ENCODE assay signal across 32 cellular contexts in the genomic region with DNA sequence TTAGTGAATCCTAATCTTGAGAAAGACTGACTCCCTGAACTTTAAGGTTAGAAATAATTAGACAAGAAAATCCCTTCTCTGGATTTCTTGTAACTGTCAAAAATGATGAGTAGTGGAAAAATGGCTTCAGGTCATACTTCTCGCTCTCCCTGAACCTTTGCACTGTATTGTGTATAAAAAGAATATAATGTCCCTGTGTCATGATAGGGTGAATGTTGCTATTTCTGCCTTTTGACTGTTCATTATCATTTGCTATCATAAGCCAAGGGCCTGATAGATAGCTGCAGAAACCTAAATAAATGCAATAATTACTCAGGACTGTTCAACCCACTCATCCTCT. TPM values are rescaled to one million over a fixed set of nuclear protein-coding genes. Genes with fewer than 3 reads are reported as not detected.
DNase-seq lines count a peak whose midpoint lies in the region; ATAC-seq, FAIRE-seq and TF ChIP-seq lines count a peak whose summit lies in the region.
"Had no signal": no experiment of that assay in that cellular context is flagged by ENCODE, and none has a peak within 500 bp of the region (broad histone marks: within the 10 kb centered on the region; RNA-seq: fewer than 3 reads in every experiment).

No MANE protein-coding gene starts in this region.

- no peaks in the 10 kb centered on the region for H3K4me1 ChIP-seq in GM23338 (ENCODE audit: insufficient read depth)
- H3K4me1 ChIP-seq in adipocyte (ENCODE audit: control insufficient read depth, insufficient read depth, low read length) = peaks cover 41% of the 10 kb centered on the region
- H3K4me1 ChIP-seq in osteoblast (ENCODE audit: insufficient read depth, low read length) = peaks cover 41% of the 10 kb centered on the region
- H3K4me1 ChIP-seq in small intestine (ENCODE audit: control insufficient read depth in 2 of 2, insufficient read depth in 1 of 2, low read depth in 1 of 2, low read length in 1 of 2) = no peaks in the 10 kb centered on the region
- H3K4me1 ChIP-seq: colonic mucosa, HAP-1 had no signal

- H3K27ac ChIP-seq in GM23338 (ENCODE audit: low read depth) (no peak overlapping the region), osteoblast (ENCODE audit: low read depth, low read length) (peak overlapping the region; percentile 100), small intestine (ENCODE audit: low read depth in 1 of 2, low read length in 1 of 2) (no peak overlapping the region)
- H3K27ac ChIP-seq: colonic mucosa, left ventricle myocardium inferior, ovary, tibial nerve had no signal

- no peaks in the 10 kb centered on the region for H3K27me3 ChIP-seq in GM23338 (ENCODE audit: insufficient read depth)
- H3K27me3 ChIP-seq in adipocyte (replicated peaks; ENCODE audit: control insufficient read depth, insufficient read depth, low read length) = no peaks in the 10 kb centered on the region
- no peaks in the 10 kb centered on the region for H3K27me3 ChIP-seq in osteoblast (ENCODE audit: insufficient read depth, low read length)
- no peaks in the 10 kb centered on the region for H3K27me3 ChIP-seq in small intestine (ENCODE audit: control insufficient read depth in 2 of 2, insufficient read depth in 2 of 2, low read length in 2 of 2)
- H3K27me3 ChIP-seq: colonic mucosa, gastrocnemius medialis, ovary, tibial nerve had no signal

- TF ChIP-seq CTCF in GM23338 (conservative IDR thresholded peaks at IDR 0.05; ENCODE audit: low read depth in 2 of 2) (no peak), fibroblast of the aortic adventitia (IDR thresholded peaks at IDR 0.05; ENCODE audit: insufficient read depth, low read length) (no peak), osteoblast (IDR thresholded peaks at IDR 0.05; ENCODE audit: extremely low read depth, low read depth, low read length) (no peak)

- H3K9me2 ChIP-seq in GM23338 (ENCODE audit: insufficient read depth) = no peaks in the 10 kb centered on the region

- H3K79me2 ChIP-seq in GM23338 (replicated peaks; ENCODE audit: insufficient read depth) = no peaks in the 10 kb centered on the region
- H3K79me2 ChIP-seq in osteoblast (ENCODE audit: insufficient read depth, low read length) = no peaks in the 10 kb centered on the region

- H3K9ac ChIP-seq in adipocyte (ENCODE audit: low read length) = peak overlapping the region; percentile 88

- WGBS in small intestine, 3 donors = 80 to 85% (median 85%) methylated on average over 1 of the region's 1 CpG

- H3K36me3 ChIP-seq in GM23338 (ENCODE audit: insufficient read depth) = no peaks in the 10 kb centered on the region
- H3K36me3 ChIP-seq in adipocyte (ENCODE audit: control insufficient read depth, insufficient read depth, low read length, severe bottlenecking) = no peaks in the 10 kb centered on the region
- no peaks in the 10 kb centered on the region for H3K36me3 ChIP-seq in osteoblast (ENCODE audit: insufficient read depth, low read length)
- no peaks in the 10 kb centered on the region for H3K36me3 ChIP-seq in small intestine (ENCODE audit: control insufficient read depth in 2 of 2, insufficient read depth in 2 of 2, low read length in 2 of 2)
- H3K36me3 ChIP-seq: colonic mucosa, gastrocnemius medialis, HAP-1, left ventricle myocardium inferior, ovary, tibial nerve had no signal

- no peaks in the 10 kb centered on the region for H3K36me3 Mint-ChIP-seq in GM23338 (ENCODE audit: low read depth)
- H3K36me3 Mint-ChIP-seq: naive thymus-derived CD8-positive, alpha-beta T cell had no signal

- no peak overlapping the region for H3K4me3 Mint-ChIP-seq in GM23338
- H3K4me3 Mint-ChIP-seq: activated CD4-positive, alpha-beta T cell treated with anti-CD3 and anti-CD28 coated beads, Interleukin-2, amount 10 ng/mL, durations not matched to agents 24 days and 14 days; activated T-cell treated with anti-CD3 and anti-CD28 coated beads, Interleukin-2, amount 50 U/mL, for 4 hours; naive thymus-derived CD8-positive, alpha-beta T cell had no signal

- H4K20me1 ChIP-seq in GM23338 (replicated peaks; ENCODE audit: insufficient read depth) = no peaks in the 10 kb centered on the region
- no peaks in the 10 kb centered on the region for H4K20me1 ChIP-seq in osteoblast (ENCODE audit: insufficient read depth, low read length)

- DNase-seq in GM23338 (ENCODE audit: low spot score) = no peak
- DNase-seq in adipocyte (ENCODE audit: low read depth) = no peak
- DNase-seq in fibroblast of the aortic adventitia (ENCODE audit: low read depth) = peak; percentile 53
- DNase-seq in osteoblast (ENCODE audit: insufficient read length, low spot score, missing footprints) = no peak
- no peak for DNase-seq in H4 (ENCODE audit: low spot score)
- DNase-seq in small intestine = no peak
- DNase-seq: activated CD4-positive, alpha-beta T cell treated with anti-CD3 and anti-CD28 coated beads, Interleukin-2, amount 10 ng/mL, durations not matched to agents 24 days and 14 days; activated T-cell treated with anti-CD3 and anti-CD28 coated beads, Interleukin-2, amount 50 U/mL, for 4 hours; C1 segment of cervical spinal cord; Calu3; colonic mucosa; DND-41; effector CD8-positive, alpha-beta T cell; gastrocnemius medialis; hippocampal formation; KG1; left ventricle myocardium inferior; midbrain; naive thymus-derived CD8-positive, alpha-beta T cell; NCI-H1436 treated with DMSO at 0.1 percent for 48 hours; NCI-H2171; NCI-H524; NK-92 treated with Interleukin-12 subunit alpha and Interleukin-12 subunit beta, amount 100 ng/mL, for 24 hours; ovary; PC-3; SHP77 treated with DMSO at 0.1 percent for 48 hours; stimulated activated CD4-positive, alpha-beta T cell treated with anti-CD3 and anti-CD28 coated beads, Interleukin-1b, Interleukin-23, amount 100 ng/mL, for 48 hours had no signal

- H3K9me3 ChIP-seq in adipocyte (ENCODE audit: control insufficient read depth, low read length) (no peaks in the 10 kb centered on the region), osteoblast (ENCODE audit: low read depth, low read length) (no peaks in the 10 kb centered on the region), small intestine (ENCODE audit: control insufficient read depth, low read depth) (no peaks in the 10 kb centered on the region)
- H3K9me3 ChIP-seq: colonic mucosa, gastrocnemius medialis, HAP-1, left ventricle myocardium inferior, ovary, tibial nerve had no signal

- H3K9me3 Mint-ChIP-seq in GM23338 = no peaks in the 10 kb centered on the region
- H3K9me3 Mint-ChIP-seq: activated CD4-positive, alpha-beta T cell treated with anti-CD3 and anti-CD28 coated beads, Interleukin-2, amount 10 ng/mL, durations not matched to agents 24 days and 14 days; naive thymus-derived CD8-positive, alpha-beta T cell had no signal

- no peaks in the 10 kb centered on the region for H3F3A ChIP-seq in GM23338 (replicated peaks; ENCODE audit: low read depth)

- H3K4me2 ChIP-seq in GM23338 (no peak overlapping the region), osteoblast (ENCODE audit: insufficient read depth, low read length) (no peak overlapping the region)

- no peak overlapping the region for H3K27ac Mint-ChIP-seq in GM23338
- H3K27ac Mint-ChIP-seq: activated CD4-positive, alpha-beta T cell treated with anti-CD3 and anti-CD28 coated beads, Interleukin-2, amount 10 ng/mL, durations not matched to agents 24 days and 14 days; naive thymus-derived CD8-positive, alpha-beta T cell had no signal

- no peaks in the 10 kb centered on the region; the same call in 2 of the 3 replicates for H3K4me1 Mint-ChIP-seq in GM23338
- H3K4me1 Mint-ChIP-seq: activated CD4-positive, alpha-beta T cell treated with anti-CD3 and anti-CD28 coated beads, Interleukin-2, amount 10 ng/mL, durations not matched to agents 24 days and 14 days; naive thymus-derived CD8-positive, alpha-beta T cell had no signal

- peak overlapping the region; percentile 18; the same call in 1 of the 2 replicates for H2AFZ ChIP-seq in GM23338
- peak overlapping the region; percentile 47 for H2AFZ ChIP-seq in osteoblast (ENCODE audit: low read length)

- peaks cover 6% of the 10 kb centered on the region for H3K27me3 Mint-ChIP-seq in GM23338 (ENCODE audit: insufficient read depth, low read depth, poor library complexity)

- no peak for FAIRE-seq in small intestine (lab: Jason Lieb, UNC)

- ATAC-seq in GM23338 (no peak), HG02798 (IDR thresholded peaks at IDR 0.05; ENCODE audit: poor library complexity, unreplicated experiment) (no peak)
- ATAC-seq: activated T-cell treated with anti-CD3 and anti-CD28 coated beads, Interleukin-2, amount 50 U/mL, for 4 hours; gastrocnemius medialis; naive thymus-derived CD8-positive, alpha-beta T cell; PC-3 had no signal

- H3K4me3 ChIP-seq in GM23338 (no peak overlapping the region), adipocyte (ENCODE audit: low read length) (no peak overlapping the region), fibroblast of the aortic adventitia (ENCODE audit: low read depth, low read length) (no peak overlapping the region), osteoblast (ENCODE audit: insufficient read depth, low read length) (no peak overlapping the region), small intestine (ENCODE audit: low read depth in 1 of 2, low read length in 2 of 2) (no peak overlapping the region)
- H3K4me3 ChIP-seq: colonic mucosa, gastrocnemius medialis, HAP-1, left ventricle myocardium inferior, ovary, smooth muscle cell, tibial nerve had no signal

TF ChIP-seq in GM23338, 12 proteins besides CTCF, POLR2A, EP300 and RAD21 (continues in another document):
- TF ChIP-seq JUNB (IDR thresholded peaks at IDR 0.05; ENCODE audit: unreplicated experiment) (no peak), EZH2 (IDR thresholded peaks at IDR 0.05; ENCODE audit: low read depth, unreplicated experiment) (no peak)

RNA-seq across cellular contexts. Expression of a gene that starts 39.3 kb away (rescaled TPM):
- not detected in 2 replicates for total RNA-seq in GM23338 (2014; rRNA removed; shearing (Covaris generic))
- 0.12 TPM in 1 of 2 replicates, not detected in the other for polyA plus RNA-seq in GM23338 (2016; fragmentation: Nextera tagmentation; extraction: Ambion mirVana)
- total RNA-seq in fibroblast of the aortic adventitia (ENCODE audit: low replicate concordance) = 0.09 and 0.16 TPM in 2 replicates
- under 0.01 and 0.29 TPM in 2 replicates for total RNA-seq in osteoblast
- total RNA-seq in H4 (2014; rRNA removed; shearing (Covaris generic)) = not detected in 2 replicates
- 1 to 10 TPM in 1 of 3 donors, under 1 TPM in 2; 0.15 to 1.1 (median 0.27) TPM for polyA plus RNA-seq in small intestine
- total RNA-seq: HT-29 had no signal
